15 cellular contexts compared by ENCODE assay signal in genomic region chr1:17615959-17616358, GRCh38.
"Had no signal": no experiment of that assay in that cellular context is flagged by ENCODE, and none has a peak within 500 bp of the region (broad histone marks: within the 10 kb centered on the region; RNA-seq: fewer than 3 reads in every experiment).

No MANE protein-coding gene starts in this region.

- H3K4me1 ChIP-seq: neural progenitor cell, pancreas had no signal

- H3K4me3 ChIP-seq: gastrocnemius medialis, neural progenitor cell, pancreas, smooth muscle cell, tibial nerve had no signal

- H3K4me3 Mint-ChIP-seq: mesothelial cell of epicardium; natural killer cell treated with Interleukin-12 subunit alpha and Interleukin-12 subunit beta and Interleukin-15 and Interleukin-18, amount 100 ng/mL, for 72 hours; neural progenitor cell had no signal

- H3K9me3 Mint-ChIP-seq: mesothelial cell of epicardium; natural killer cell treated with Interleukin-12 subunit alpha and Interleukin-12 subunit beta and Interleukin-15 and Interleukin-18, amount 100 ng/mL, for 72 hours; neural progenitor cell had no signal

- H3K27ac Mint-ChIP-seq: mesothelial cell of epicardium; natural killer cell treated with Interleukin-12 subunit alpha and Interleukin-12 subunit beta and Interleukin-15 and Interleukin-18, amount 100 ng/mL, for 72 hours; neural progenitor cell; progenitor cell of endocrine pancreas had no signal

- H3K27me3 ChIP-seq: gastrocnemius medialis, neural progenitor cell, pancreas, tibial nerve had no signal

- DNase-seq: effector CD4-positive, alpha-beta T cell; gastrocnemius medialis; glutamatergic neuron; islet precursor cell; pancreas; stimulated activated CD4-positive, alpha-beta T cell treated with anti-CD3 and anti-CD28 coated beads, Interleukin-2, amount 100 ng/mL, for 48 hours; stimulated activated naive CD4-positive, alpha-beta T cell treated with Interleukin-2 at 50 U/mL for 16 hours had no signal

- H3K27me3 Mint-ChIP-seq: progenitor cell of endocrine pancreas had no signal

- H3K4me2 ChIP-seq: neural progenitor cell, smooth muscle cell had no signal

- H3K36me3 ChIP-seq: neural progenitor cell had no signal

- H3K36me3 Mint-ChIP-seq: natural killer cell treated with Interleukin-12 subunit alpha and Interleukin-12 subunit beta and Interleukin-15 and Interleukin-18, amount 100 ng/mL, for 72 hours had no signal

- ATAC-seq: gastrocnemius medialis; left lobe of liver; natural killer cell treated with Interleukin-12 subunit alpha and Interleukin-12 subunit beta and Interleukin-15 and Interleukin-18, amount 100 ng/mL, for 72 hours; right cardiac atrium had no signal

- H3K9ac ChIP-seq: neural progenitor cell had no signal

- H3K27ac ChIP-seq: neural progenitor cell, pancreas had no signal

- H3K9me3 ChIP-seq: gastrocnemius medialis, pancreas, tibial nerve had no signal
